ENCODE assay signal across 1 cellular context in the genomic region with DNA sequence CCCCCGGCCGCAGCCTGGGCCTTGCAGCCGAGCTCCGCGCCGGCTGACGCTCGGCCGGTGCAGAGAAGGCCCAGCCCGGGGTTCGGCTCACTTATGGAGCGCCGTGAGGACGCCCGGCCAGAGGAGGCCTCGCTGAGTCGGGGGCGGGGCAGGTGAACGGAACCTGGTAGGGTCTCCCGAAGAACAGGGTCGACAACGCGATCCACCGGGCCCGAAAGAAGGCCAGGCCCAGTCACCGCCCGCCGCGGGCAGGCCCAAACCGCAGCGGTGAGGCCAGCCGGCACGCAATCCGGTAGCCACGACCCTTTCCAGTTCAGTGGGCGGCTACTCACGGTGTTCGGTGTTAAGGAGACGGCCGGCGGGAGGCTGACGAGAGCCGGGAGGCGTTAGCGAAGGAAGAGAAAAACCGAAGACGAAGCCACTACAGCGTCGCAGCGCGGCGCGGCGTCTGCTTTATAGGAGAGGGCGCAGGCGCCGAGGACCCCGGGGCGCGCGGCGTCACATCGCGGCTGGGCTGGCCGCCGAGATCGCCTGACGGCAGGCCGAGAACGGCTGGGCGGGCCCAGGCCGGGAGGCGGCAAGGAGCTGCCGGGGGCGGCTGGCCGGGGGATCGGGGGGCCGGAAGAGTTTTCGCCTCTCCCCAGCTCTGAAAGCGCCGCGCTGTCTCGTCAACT.
A peak's percentile ranks its signal among the peaks of the same experiment; 100 is the strongest.
TF ChIP-seq lines count a peak whose summit lies in the region.

A gene (minus strand): TSS at position 428 of the 674 bp plus-strand sequence. CDS start 2,928 bp downstream, outside the sequence.

TF ChIP-seq in K562, 482 proteins besides CTCF, POLR2A, EP300 and RAD21 (continued from another document and continues in another):
- TF ChIP-seq, protein P1, sequence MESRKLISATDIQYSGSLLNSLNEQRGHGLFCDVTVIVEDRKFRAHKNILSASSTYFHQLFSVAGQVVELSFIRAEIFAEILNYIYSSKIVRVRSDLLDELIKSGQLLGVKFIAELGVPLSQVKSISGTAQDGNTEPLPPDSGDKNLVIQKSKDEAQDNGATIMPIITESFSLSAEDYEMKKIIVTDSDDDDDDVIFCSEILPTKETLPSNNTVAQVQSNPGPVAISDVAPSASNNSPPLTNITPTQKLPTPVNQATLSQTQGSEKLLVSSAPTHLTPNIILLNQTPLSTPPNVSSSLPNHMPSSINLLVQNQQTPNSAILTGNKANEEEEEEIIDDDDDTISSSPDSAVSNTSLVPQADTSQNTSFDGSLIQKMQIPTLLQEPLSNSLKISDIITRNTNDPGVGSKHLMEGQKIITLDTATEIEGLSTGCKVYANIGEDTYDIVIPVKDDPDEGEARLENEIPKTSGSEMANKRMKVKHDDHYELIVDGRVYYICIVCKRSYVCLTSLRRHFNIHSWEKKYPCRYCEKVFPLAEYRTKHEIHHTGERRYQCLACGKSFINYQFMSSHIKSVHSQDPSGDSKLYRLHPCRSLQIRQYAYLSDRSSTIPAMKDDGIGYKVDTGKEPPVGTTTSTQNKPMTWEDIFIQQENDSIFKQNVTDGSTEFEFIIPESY (CRISPR knock-in tag; IDR thresholded peaks at IDR 0.05): 0 out of 2 replicates have a peak, but pooled peaks have one; percentile 8
- TF ChIP-seq ZNF140 (CRISPR knock-in tag; IDR thresholded peaks at IDR 0.05) (no peak), ZNF695 (CRISPR knock-in tag; IDR thresholded peaks at IDR 0.05) (no peak), NCOA4 (IDR thresholded peaks at IDR 0.05; ENCODE audit: partially characterized antibody) (no peak), TAF7 (tag; IDR thresholded peaks at IDR 0.05) (peak; percentile 67; the same call in 1 of the 2 replicates), PRPF4 (IDR thresholded peaks at IDR 0.05; ENCODE audit: insufficient read depth, low read depth, low read length, poor library complexity, severe bottlenecking) (peak; percentile 95), ZNF184 (CRISPR knock-in tag; IDR thresholded peaks at IDR 0.05) (no peak), ZNF124 (CRISPR knock-in tag; IDR thresholded peaks at IDR 0.05) (no peak), SMAD2 (IDR thresholded peaks at IDR 0.05; ENCODE audit: low read depth, low read length) (no peak), ETS2 (tag; IDR thresholded peaks at IDR 0.05; ENCODE audit: borderline replicate concordance, poor library complexity, severe bottlenecking) (no peak), FOXA3 (CRISPR knock-in tag; conservative IDR thresholded peaks at IDR 0.05 in 1 of 2, IDR thresholded peaks at IDR 0.05 in 1 of 2) (peak in 1 of 2 experiments; percentile 64; a peak in 1 of 4 replicates), NR1H2 (CRISPR knock-in tag; IDR thresholded peaks at IDR 0.05) (peak; percentile 63; the same call in 1 of the 2 replicates), FOXA1 (IDR thresholded peaks at IDR 0.05; ENCODE audit: borderline replicate concordance) (no peak), XRCC3 (IDR thresholded peaks at IDR 0.05) (no peak), FOXJ3 (CRISPR knock-in tag; IDR thresholded peaks at IDR 0.05) (no peak), ADNP (tag; IDR thresholded peaks at IDR 0.05) (no peak), SMAD4 (CRISPR knock-in tag; conservative IDR thresholded peaks at IDR 0.05) (peak; percentile 56), ZC3H11A (IDR thresholded peaks at IDR 0.05; ENCODE audit: low read depth, low read length) (no peak), ZNF274 (IDR thresholded peaks at IDR 0.05; ENCODE audit: borderline replicate concordance, low read depth, low read length) (no peak), ZNF699 (CRISPR knock-in tag; IDR thresholded peaks at IDR 0.05; ENCODE audit: insufficient replicate concordance) (no peak), CCAR2 (IDR thresholded peaks at IDR 0.05; ENCODE audit: low read depth, low read length) (no peak), NBN (IDR thresholded peaks at IDR 0.05; ENCODE audit: low read depth) (no peak), CBFA2T2 (conservative IDR thresholded peaks at IDR 0.05) (no peak), PTRF (tag; IDR thresholded peaks at IDR 0.05) (no peak), L3MBTL2 (IDR thresholded peaks at IDR 0.05) (peak; percentile 77), PHF21A (IDR thresholded peaks at IDR 0.05; ENCODE audit: borderline replicate concordance, low read depth) (no peak), MEF2D (tag; conservative IDR thresholded peaks at IDR 0.05; ENCODE audit: low read depth) (no peak), CHD4 (IDR thresholded peaks at IDR 0.05; ENCODE audit: insufficient read depth, insufficient replicate concordance, low read depth, low read length, poor library complexity, severe bottlenecking) (no peak), ZNF134 (CRISPR knock-in tag; conservative IDR thresholded peaks at IDR 0.05) (no peak), CEBPG (CRISPR knock-in tag; IDR thresholded peaks at IDR 0.05) (peak; percentile 57; the same call in 1 of the 2 replicates), CEBPG (tag; conservative IDR thresholded peaks at IDR 0.05 in 1 of 2, IDR thresholded peaks at IDR 0.05 in 1 of 2) (no peak), NR4A1 (CRISPR knock-in tag; IDR thresholded peaks at IDR 0.05) (no peak), NR4A1 (tag; IDR thresholded peaks at IDR 0.05) (no peak)
- TF ChIP-seq, protein P2, sequence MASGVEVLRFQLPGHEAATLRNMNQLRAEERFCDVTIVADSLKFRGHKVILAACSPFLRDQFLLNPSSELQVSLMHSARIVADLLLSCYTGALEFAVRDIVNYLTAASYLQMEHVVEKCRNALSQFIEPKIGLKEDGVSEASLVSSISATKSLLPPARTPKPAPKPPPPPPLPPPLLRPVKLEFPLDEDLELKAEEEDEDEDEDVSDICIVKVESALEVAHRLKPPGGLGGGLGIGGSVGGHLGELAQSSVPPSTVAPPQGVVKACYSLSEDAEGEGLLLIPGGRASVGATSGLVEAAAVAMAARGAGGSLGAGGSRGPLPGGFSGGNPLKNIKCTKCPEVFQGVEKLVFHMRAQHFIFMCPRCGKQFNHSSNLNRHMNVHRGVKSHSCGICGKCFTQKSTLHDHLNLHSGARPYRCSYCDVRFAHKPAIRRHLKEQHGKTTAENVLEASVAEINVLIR (CRISPR knock-in tag; IDR thresholded peaks at IDR 0.05): no peak; the same call in 1 of the 2 replicates
- TF ChIP-seq, protein P3, sequence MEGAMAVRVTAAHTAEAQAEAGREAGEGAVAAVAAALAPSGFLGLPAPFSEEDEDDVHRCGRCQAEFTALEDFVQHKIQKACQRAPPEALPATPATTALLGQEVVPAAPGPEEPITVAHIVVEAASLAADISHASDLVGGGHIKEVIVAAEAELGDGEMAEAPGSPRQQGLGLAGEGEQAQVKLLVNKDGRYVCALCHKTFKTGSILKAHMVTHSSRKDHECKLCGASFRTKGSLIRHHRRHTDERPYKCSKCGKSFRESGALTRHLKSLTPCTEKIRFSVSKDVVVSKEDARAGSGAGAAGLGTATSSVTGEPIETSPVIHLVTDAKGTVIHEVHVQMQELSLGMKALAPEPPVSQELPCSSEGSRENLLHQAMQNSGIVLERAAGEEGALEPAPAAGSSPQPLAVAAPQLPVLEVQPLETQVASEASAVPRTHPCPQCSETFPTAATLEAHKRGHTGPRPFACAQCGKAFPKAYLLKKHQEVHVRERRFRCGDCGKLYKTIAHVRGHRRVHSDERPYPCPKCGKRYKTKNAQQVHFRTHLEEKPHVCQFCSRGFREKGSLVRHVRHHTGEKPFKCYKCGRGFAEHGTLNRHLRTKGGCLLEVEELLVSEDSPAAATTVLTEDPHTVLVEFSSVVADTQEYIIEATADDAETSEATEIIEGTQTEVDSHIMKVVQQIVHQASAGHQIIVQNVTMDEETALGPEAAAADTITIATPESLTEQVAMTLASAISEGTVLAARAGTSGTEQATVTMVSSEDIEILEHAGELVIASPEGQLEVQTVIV (CRISPR knock-in tag; IDR thresholded peaks at IDR 0.05; ENCODE audit: borderline replicate concordance): no peak
- TF ChIP-seq, protein P4, sequence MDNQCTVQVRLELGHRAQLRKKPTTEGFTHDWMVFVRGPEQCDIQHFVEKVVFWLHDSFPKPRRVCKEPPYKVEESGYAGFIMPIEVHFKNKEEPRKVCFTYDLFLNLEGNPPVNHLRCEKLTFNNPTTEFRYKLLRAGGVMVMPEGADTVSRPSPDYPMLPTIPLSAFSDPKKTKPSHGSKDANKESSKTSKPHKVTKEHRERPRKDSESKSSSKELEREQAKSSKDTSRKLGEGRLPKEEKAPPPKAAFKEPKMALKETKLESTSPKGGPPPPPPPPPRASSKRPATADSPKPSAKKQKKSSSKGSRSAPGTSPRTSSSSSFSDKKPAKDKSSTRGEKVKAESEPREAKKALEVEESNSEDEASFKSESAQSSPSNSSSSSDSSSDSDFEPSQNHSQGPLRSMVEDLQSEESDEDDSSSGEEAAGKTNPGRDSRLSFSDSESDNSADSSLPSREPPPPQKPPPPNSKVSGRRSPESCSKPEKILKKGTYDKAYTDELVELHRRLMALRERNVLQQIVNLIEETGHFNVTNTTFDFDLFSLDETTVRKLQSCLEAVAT (IDR thresholded peaks at IDR 0.05): peak; percentile 82 to 91
- TF ChIP-seq, protein P5, sequence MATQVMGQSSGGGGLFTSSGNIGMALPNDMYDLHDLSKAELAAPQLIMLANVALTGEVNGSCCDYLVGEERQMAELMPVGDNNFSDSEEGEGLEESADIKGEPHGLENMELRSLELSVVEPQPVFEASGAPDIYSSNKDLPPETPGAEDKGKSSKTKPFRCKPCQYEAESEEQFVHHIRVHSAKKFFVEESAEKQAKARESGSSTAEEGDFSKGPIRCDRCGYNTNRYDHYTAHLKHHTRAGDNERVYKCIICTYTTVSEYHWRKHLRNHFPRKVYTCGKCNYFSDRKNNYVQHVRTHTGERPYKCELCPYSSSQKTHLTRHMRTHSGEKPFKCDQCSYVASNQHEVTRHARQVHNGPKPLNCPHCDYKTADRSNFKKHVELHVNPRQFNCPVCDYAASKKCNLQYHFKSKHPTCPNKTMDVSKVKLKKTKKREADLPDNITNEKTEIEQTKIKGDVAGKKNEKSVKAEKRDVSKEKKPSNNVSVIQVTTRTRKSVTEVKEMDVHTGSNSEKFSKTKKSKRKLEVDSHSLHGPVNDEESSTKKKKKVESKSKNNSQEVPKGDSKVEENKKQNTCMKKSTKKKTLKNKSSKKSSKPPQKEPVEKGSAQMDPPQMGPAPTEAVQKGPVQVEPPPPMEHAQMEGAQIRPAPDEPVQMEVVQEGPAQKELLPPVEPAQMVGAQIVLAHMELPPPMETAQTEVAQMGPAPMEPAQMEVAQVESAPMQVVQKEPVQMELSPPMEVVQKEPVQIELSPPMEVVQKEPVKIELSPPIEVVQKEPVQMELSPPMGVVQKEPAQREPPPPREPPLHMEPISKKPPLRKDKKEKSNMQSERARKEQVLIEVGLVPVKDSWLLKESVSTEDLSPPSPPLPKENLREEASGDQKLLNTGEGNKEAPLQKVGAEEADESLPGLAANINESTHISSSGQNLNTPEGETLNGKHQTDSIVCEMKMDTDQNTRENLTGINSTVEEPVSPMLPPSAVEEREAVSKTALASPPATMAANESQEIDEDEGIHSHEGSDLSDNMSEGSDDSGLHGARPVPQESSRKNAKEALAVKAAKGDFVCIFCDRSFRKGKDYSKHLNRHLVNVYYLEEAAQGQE (CRISPR knock-in tag; IDR thresholded peaks at IDR 0.05; ENCODE audit: low read depth): no peak
- TF ChIP-seq, protein P6, sequence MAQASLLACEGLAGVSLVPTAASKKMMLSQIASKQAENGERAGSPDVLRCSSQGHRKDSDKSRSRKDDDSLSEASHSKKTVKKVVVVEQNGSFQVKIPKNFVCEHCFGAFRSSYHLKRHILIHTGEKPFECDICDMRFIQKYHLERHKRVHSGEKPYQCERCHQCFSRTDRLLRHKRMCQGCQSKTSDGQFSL (CRISPR knock-in tag; IDR thresholded peaks at IDR 0.05): no peak; the same call in 1 of the 2 replicates
- TF ChIP-seq, protein P6 (tag; IDR thresholded peaks at IDR 0.05): no peak
- TF ChIP-seq, protein P7, sequence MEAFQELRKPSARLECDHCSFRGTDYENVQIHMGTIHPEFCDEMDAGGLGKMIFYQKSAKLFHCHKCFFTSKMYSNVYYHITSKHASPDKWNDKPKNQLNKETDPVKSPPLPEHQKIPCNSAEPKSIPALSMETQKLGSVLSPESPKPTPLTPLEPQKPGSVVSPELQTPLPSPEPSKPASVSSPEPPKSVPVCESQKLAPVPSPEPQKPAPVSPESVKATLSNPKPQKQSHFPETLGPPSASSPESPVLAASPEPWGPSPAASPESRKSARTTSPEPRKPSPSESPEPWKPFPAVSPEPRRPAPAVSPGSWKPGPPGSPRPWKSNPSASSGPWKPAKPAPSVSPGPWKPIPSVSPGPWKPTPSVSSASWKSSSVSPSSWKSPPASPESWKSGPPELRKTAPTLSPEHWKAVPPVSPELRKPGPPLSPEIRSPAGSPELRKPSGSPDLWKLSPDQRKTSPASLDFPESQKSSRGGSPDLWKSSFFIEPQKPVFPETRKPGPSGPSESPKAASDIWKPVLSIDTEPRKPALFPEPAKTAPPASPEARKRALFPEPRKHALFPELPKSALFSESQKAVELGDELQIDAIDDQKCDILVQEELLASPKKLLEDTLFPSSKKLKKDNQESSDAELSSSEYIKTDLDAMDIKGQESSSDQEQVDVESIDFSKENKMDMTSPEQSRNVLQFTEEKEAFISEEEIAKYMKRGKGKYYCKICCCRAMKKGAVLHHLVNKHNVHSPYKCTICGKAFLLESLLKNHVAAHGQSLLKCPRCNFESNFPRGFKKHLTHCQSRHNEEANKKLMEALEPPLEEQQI (IDR thresholded peaks at IDR 0.05): no peak
- TF ChIP-seq, protein P8, sequence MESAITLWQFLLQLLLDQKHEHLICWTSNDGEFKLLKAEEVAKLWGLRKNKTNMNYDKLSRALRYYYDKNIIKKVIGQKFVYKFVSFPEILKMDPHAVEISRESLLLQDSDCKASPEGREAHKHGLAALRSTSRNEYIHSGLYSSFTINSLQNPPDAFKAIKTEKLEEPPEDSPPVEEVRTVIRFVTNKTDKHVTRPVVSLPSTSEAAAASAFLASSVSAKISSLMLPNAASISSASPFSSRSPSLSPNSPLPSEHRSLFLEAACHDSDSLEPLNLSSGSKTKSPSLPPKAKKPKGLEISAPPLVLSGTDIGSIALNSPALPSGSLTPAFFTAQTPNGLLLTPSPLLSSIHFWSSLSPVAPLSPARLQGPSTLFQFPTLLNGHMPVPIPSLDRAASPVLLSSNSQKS (CRISPR knock-in tag; IDR thresholded peaks at IDR 0.05): no peak
- TF ChIP-seq, protein P9, sequence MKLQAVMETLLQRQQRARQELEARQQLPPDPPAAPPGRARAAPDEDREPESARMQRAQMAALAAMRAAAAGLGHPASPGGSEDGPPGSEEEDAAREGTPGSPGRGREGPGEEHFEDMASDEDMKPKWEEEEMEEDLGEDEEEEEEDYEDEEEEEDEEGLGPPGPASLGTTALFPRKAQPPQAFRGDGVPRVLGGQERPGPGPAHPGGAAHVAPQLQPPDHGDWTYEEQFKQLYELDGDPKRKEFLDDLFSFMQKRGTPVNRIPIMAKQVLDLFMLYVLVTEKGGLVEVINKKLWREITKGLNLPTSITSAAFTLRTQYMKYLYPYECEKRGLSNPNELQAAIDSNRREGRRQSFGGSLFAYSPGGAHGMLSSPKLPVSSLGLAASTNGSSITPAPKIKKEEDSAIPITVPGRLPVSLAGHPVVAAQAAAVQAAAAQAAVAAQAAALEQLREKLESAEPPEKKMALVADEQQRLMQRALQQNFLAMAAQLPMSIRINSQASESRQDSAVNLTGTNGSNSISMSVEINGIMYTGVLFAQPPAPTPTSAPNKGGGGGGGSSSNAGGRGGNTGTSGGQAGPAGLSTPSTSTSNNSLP (IDR thresholded peaks at IDR 0.05; ENCODE audit: borderline replicate concordance, low read depth, low read length): no peak
